Comparison of ENCODE assay signal across 10 cellular contexts in the genomic region with DNA sequence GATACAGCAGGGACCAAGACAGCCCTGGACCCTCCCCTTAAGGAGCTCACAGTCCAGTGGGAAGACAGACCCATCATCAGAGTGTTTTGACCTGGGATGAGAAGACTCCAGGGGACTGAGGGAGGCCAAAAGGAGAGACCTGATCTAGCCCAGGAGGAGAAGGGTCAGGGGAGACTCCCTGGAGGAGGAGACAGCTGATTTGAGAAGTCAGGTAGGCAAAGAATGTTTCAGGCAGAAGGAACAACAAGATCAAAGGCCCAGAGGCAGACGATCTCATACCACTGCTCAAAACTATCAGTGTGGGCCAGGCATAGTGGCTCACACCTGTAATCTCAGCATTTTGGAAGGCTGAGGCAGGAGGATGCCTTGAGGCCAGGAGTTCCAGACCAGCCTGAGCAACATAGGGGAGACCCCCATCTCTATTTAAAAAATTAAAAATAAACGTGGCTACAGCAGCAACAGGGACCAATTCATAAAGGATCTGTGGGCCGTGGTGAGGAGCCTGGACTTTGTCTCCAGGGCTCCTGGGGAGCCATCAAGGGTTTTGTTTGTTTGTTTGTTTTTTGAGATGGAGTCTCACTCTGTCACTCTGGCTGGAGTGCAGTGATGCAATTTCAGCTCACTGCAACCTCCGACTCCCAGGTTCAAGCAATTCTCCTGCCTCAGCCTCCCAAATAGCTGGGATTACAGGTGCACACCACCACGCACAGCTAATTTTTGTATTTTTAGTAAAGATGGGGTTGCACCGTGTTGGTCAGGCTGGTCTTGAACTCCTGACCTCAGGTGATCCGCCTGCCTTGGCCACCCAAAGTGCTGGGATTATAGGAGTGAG. TPM values are rescaled to one million over a fixed set of nuclear protein-coding genes. Genes with fewer than 3 reads are reported as not detected.
DNase-seq lines count a peak whose midpoint lies in the region; ATAC-seq, FAIRE-seq and TF ChIP-seq lines count a peak whose summit lies in the region.
"Had no signal": no experiment of that assay in that cellular context is flagged by ENCODE, and none has a peak within 500 bp of the region (broad histone marks: within the 10 kb centered on the region; RNA-seq: fewer than 3 reads in every experiment).

No MANE protein-coding gene starts in this region.

- DNase-seq in keratinocyte (ENCODE audit: low read depth, low spot score) (no peak), GM20000 (ENCODE audit: low spot score) (no peak)
- no peak for DNase-seq in effector CD8-positive, alpha-beta T cell (lab: John Stamatoyannopoulos, UW)
- DNase-seq: GOT3 had no signal

- H4K20me1 ChIP-seq in OCI-LY1 (ENCODE audit: insufficient read depth, low read length) = no peaks in the 10 kb centered on the region
- H4K20me1 ChIP-seq in keratinocyte (ENCODE audit: control insufficient read depth, extremely low read depth, insufficient read depth, low read length) = no peaks in the 10 kb centered on the region

- H3K9me1 ChIP-seq in keratinocyte (ENCODE audit: control insufficient read depth, extremely low read depth, insufficient read depth, low read length) = no peaks in the 10 kb centered on the region

- no peak overlapping the region for H3K4me3 ChIP-seq in OCI-LY1 (ENCODE audit: low read depth, low read length, poor library complexity, severe bottlenecking)
- no peak overlapping the region for H3K4me3 ChIP-seq in keratinocyte (ENCODE audit: control insufficient read depth in 2 of 3, extremely low read depth in 1 of 3, insufficient read depth in 2 of 3, low read depth in 1 of 3, low read length in 3 of 3)

- no peak for ATAC-seq in HG03565 (IDR thresholded peaks at IDR 0.05; ENCODE audit: unreplicated experiment)

- no peak overlapping the region for H2AFZ ChIP-seq in OCI-LY1 (ENCODE audit: low read length)
- H2AFZ ChIP-seq in keratinocyte (ENCODE audit: control insufficient read depth, low read length) = no peak overlapping the region

- H3K36me3 ChIP-seq in OCI-LY1 (ENCODE audit: insufficient read depth, low read length) (peaks cover 5% of the 10 kb centered on the region), keratinocyte (ENCODE audit: control insufficient read depth in 2 of 2, extremely low read depth in 1 of 2, insufficient read depth in 2 of 2, low read length in 2 of 2) (peaks cover 0 to 2% of the 10 kb centered on the region in 2 experiments)

- TF ChIP-seq CTCF in 22Rv1 (IDR thresholded peaks at IDR 0.05) (no peak), OCI-LY1 (IDR thresholded peaks at IDR 0.05; ENCODE audit: low read length) (no peak), keratinocyte (optimal IDR thresholded peaks at IDR 0.05 in 1 of 3, IDR thresholded peaks at IDR 0.05 in 1 of 3, conservative IDR thresholded peaks at IDR 0.05 in 1 of 3; ENCODE audit: extremely low read depth in 1 of 3, insufficient read depth in 2 of 3, low read length in 3 of 3) (no peak), GM20000 (IDR thresholded peaks at IDR 0.05; ENCODE audit: extremely low read depth, missing control alignments) (no peak)

- H3K9ac ChIP-seq in OCI-LY1 (ENCODE audit: low read length) (no peak overlapping the region), keratinocyte (ENCODE audit: control insufficient read depth, extremely low read depth, insufficient read depth, low read length) (no peak overlapping the region)
- H3K9ac ChIP-seq: SK-N-SH had no signal

- H3K79me2 ChIP-seq in OCI-LY1 (ENCODE audit: insufficient read depth, low read length) (peaks cover 24% of the 10 kb centered on the region), keratinocyte (ENCODE audit: control insufficient read depth, insufficient read depth, low read length) (peaks cover 25% of the 10 kb centered on the region)

- peaks cover 4% of the 10 kb centered on the region; the same call in 1 of the 2 replicates for H3F3A ChIP-seq in OCI-LY1 (ENCODE audit: insufficient read depth, low read length)

- H3K4me2 ChIP-seq in OCI-LY1 (ENCODE audit: low read length) (no peak overlapping the region), keratinocyte (ENCODE audit: control insufficient read depth, extremely low read depth, insufficient read depth, low read depth, low read length) (peak overlapping the region; percentile 96)

- no peaks in the 10 kb centered on the region for H3K9me3 ChIP-seq in OCI-LY1 (ENCODE audit: low read length)
- no peaks in the 10 kb centered on the region for H3K9me3 ChIP-seq in keratinocyte (ENCODE audit: control insufficient read depth, low read depth, low read length)
- H3K9me3 ChIP-seq: SK-N-SH, tibial nerve had no signal

- dilution Hi-C loops in keratinocyte (cut with MboI; ENCODE audit: extremely low pct_ligation_motif_present, low sequenced_read_pairs) = no loop called here

- peaks cover 52% of the 10 kb centered on the region for H3K4me1 ChIP-seq in OCI-LY1 (ENCODE audit: insufficient read depth, low read length, severe bottlenecking)
- H3K4me1 ChIP-seq in keratinocyte (ENCODE audit: control insufficient read depth, extremely low read depth, insufficient read depth, low read length) = peaks cover 19% of the 10 kb centered on the region

- no peaks in the 10 kb centered on the region for H3K9me2 ChIP-seq in OCI-LY1 (ENCODE audit: low read depth, low read length)
- H3K9me2 ChIP-seq: SK-N-SH had no signal

- no peaks in the 10 kb centered on the region for H3K27me3 ChIP-seq in OCI-LY1 (ENCODE audit: insufficient read depth, low read length)
- H3K27me3 ChIP-seq in keratinocyte (ENCODE audit: control insufficient read depth, extremely low read depth, insufficient read depth, low read length) = no peaks in the 10 kb centered on the region
- H3K27me3 ChIP-seq: tibial nerve had no signal

- no peak for FAIRE-seq in keratinocyte (lab: Jason Lieb, UNC)

- peak overlapping the region; percentile 91 for H3K27ac ChIP-seq in 22Rv1
- H3K27ac ChIP-seq in OCI-LY1 (ENCODE audit: low read depth, low read length, poor library complexity, severe bottlenecking) = peak overlapping the region; percentile 35
- H3K27ac ChIP-seq in keratinocyte (ENCODE audit: control insufficient read depth, insufficient read depth, low read length) = no peak overlapping the region
- H3K27ac ChIP-seq: HL-60 had no signal

RNA-seq across cellular contexts. Expression of a gene that starts 2.2 kb away (rescaled TPM):
- 509 to 705 TPM (median 560 TPM) in 3 replicates for polyA plus RNA-seq in keratinocyte
- 89.3 TPM for polyA plus RNA-seq in keratinocyte (2011; ENCODE audit: low read depth)
- polyA plus RNA-seq in keratinocyte (2011; cell fraction: cytosol; rRNA removed) = 801 and 842 TPM in 2 replicates
- polyA plus RNA-seq in keratinocyte (2011; cell fraction: nucleus; rRNA removed) = 260 and 322 TPM in 2 replicates
- polyA plus RNA-seq in keratinocyte (2012; ENCODE audit: low replicate concordance) = 625 and 648 TPM in 2 replicates
- 333 to 635 TPM (median 343 TPM) in 3 replicates for polyA minus RNA-seq in keratinocyte
- polyA minus RNA-seq in keratinocyte (2011; cell fraction: cytosol; rRNA and poly(A)+ RNA removed) = 206 TPM
- 40.6 and 54.7 TPM in 2 replicates for polyA minus RNA-seq in keratinocyte (2011; cell fraction: nucleus; rRNA and poly(A)+ RNA removed)

RNA-seq across cellular contexts. Expression of a gene that starts 4.4 kb away (rescaled TPM):
- polyA plus RNA-seq in keratinocyte = 0.14 to 0.99 TPM (median 0.43 TPM) in 3 replicates
- 0.87 TPM for polyA plus RNA-seq in keratinocyte (2011; ENCODE audit: low read depth)
- polyA plus RNA-seq in keratinocyte (2011; cell fraction: cytosol; rRNA removed) = 0.32 and 1.1 TPM in 2 replicates
- polyA plus RNA-seq in keratinocyte (2011; cell fraction: nucleus; rRNA removed) = 0.29 TPM in 1 of 2 replicates, not detected in the other
- 0.39 and 1.4 TPM in 2 replicates for polyA plus RNA-seq in keratinocyte (2012; ENCODE audit: low replicate concordance)
- polyA minus RNA-seq in keratinocyte = not detected in 3 replicates
- 3.6 TPM for polyA minus RNA-seq in keratinocyte (2011; cell fraction: cytosol; rRNA and poly(A)+ RNA removed)
- polyA minus RNA-seq in keratinocyte (2011; cell fraction: nucleus; rRNA and poly(A)+ RNA removed) = not detected in 2 replicates

RNA-seq across cellular contexts. Expression of a gene that starts 17.1 kb away (rescaled TPM):
- polyA plus RNA-seq in keratinocyte = 29.8 to 40.8 TPM (median 30.4 TPM) in 3 replicates
- polyA plus RNA-seq in keratinocyte (2011; ENCODE audit: low read depth) = 65.2 TPM
- 12.6 and 31.4 TPM in 2 replicates for polyA plus RNA-seq in keratinocyte (2011; cell fraction: cytosol; rRNA removed)
- 31.2 and 33.9 TPM in 2 replicates for polyA plus RNA-seq in keratinocyte (2011; cell fraction: nucleus; rRNA removed)
- polyA plus RNA-seq in keratinocyte (2012; ENCODE audit: low replicate concordance) = 42.3 and 64.9 TPM in 2 replicates
- polyA minus RNA-seq in keratinocyte = 12.3 to 24.7 TPM (median 17.7 TPM) in 3 replicates
- polyA minus RNA-seq in keratinocyte (2011; cell fraction: cytosol; rRNA and poly(A)+ RNA removed) = 45.8 TPM
- 16.0 and 17.0 TPM in 2 replicates for polyA minus RNA-seq in keratinocyte (2011; cell fraction: nucleus; rRNA and poly(A)+ RNA removed)

RNA-seq across cellular contexts. Expression of a gene that starts 20.4 kb away (rescaled TPM):
- polyA plus RNA-seq in keratinocyte = 0.05 to 0.15 TPM (median 0.09 TPM) in 3 replicates
- 0.26 TPM for polyA plus RNA-seq in keratinocyte (2011; ENCODE audit: low read depth)
- polyA plus RNA-seq in keratinocyte (2011; cell fraction: cytosol; rRNA removed) = 0.15 and 0.26 TPM in 2 replicates
- 0.35 TPM in 1 of 2 replicates, not detected in the other for polyA plus RNA-seq in keratinocyte (2011; cell fraction: nucleus; rRNA removed)
- 0.21 and 0.62 TPM in 2 replicates for polyA plus RNA-seq in keratinocyte (2012; ENCODE audit: low replicate concordance)
- 0.22 TPM in 1 of 3 replicates, not detected in the others for polyA minus RNA-seq in keratinocyte
- polyA minus RNA-seq in keratinocyte (2011; cell fraction: cytosol; rRNA and poly(A)+ RNA removed) = not detected
- not detected in 2 replicates for polyA minus RNA-seq in keratinocyte (2011; cell fraction: nucleus; rRNA and poly(A)+ RNA removed)

RNA-seq across cellular contexts. Expression of a gene that starts 33.4 kb away (rescaled TPM):
- 3.1 to 3.7 TPM (median 3.5 TPM) in 3 replicates for polyA plus RNA-seq in keratinocyte
- polyA plus RNA-seq in keratinocyte (2011; ENCODE audit: low read depth) = 6.0 TPM
- polyA plus RNA-seq in keratinocyte (2011; cell fraction: cytosol; rRNA removed) = 1.4 and 1.9 TPM in 2 replicates
- polyA plus RNA-seq in keratinocyte (2011; cell fraction: nucleus; rRNA removed) = 8.4 and 9.9 TPM in 2 replicates
- polyA plus RNA-seq in keratinocyte (2012; ENCODE audit: low replicate concordance) = 3.6 and 6.0 TPM in 2 replicates
- polyA minus RNA-seq in keratinocyte = 1.8 to 9.2 TPM (median 1.9 TPM) in 3 replicates
- 1.5 TPM for polyA minus RNA-seq in keratinocyte (2011; cell fraction: cytosol; rRNA and poly(A)+ RNA removed)
- polyA minus RNA-seq in keratinocyte (2011; cell fraction: nucleus; rRNA and poly(A)+ RNA removed) = 2.4 and 3.1 TPM in 2 replicates
